12 cellular contexts compared by ENCODE assay signal in the genomic region with DNA sequence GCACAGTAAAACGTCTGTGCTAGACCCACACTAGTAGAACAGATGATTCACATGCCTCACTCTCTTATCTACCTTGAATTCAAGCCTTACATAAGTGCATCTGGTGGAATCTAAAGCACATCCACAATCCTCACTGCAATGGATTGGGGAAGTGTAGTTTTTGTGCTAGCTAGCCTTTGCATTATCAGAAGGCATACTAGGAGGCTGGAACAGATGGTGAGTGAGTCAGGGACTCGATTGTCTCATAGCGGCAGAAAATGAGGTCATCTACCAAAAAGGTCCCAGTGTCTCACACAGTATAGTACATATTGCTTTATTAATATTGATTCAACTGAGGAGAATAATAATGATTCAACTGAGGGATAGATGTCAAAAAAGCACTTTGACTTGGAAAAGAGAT. TPM values are rescaled to one million over a fixed set of nuclear protein-coding genes. Genes with fewer than 3 reads are reported as not detected.
DNase-seq lines count a peak whose midpoint lies in the region; ATAC-seq and TF ChIP-seq lines count a peak whose summit lies in the region.
"Had no signal": no experiment of that assay in that cellular context is flagged by ENCODE, and none has a peak within 500 bp of the region (broad histone marks: within the 10 kb centered on the region; RNA-seq: fewer than 3 reads in every experiment).

No MANE protein-coding gene starts in this region.

- peak; percentile 29 for DNase-seq in AG08396 (ENCODE audit: low spot score)
- peak; percentile 85 for DNase-seq in LHCN-M2 (ENCODE audit: low read depth)
- DNase-seq in cerebellar cortex (ENCODE audit: low spot score), result peak; percentile 81
- DNase-seq in medulla oblongata (ENCODE audit: extremely low spot score), result peak; percentile 26
- DNase-seq in DMS79 treated with DMSO at 0.1 percent for 48 hours (lab: John Stamatoyannopoulos, UW), result no peak
- DNase-seq in left lung, result no peak
- no peak for DNase-seq in natural killer cell treated with Interleukin-12 subunit alpha and Interleukin-12 subunit beta and Interleukin-15 and Interleukin-18, amount 100 ng/mL, for 72 hours (ENCODE audit: low spot score)
- DNase-seq in activated naive CD4-positive, alpha-beta T cell treated with anti-CD3 and anti-CD28 coated beads, Interleukin-2, amount 10 ng/mL, durations not matched to agents 7 days and 5 days, result no peak
- DNase-seq: CD8-positive, alpha-beta memory T cell; Peyer's patch had no signal

- H3K27me3 Mint-ChIP-seq in natural killer cell treated with Interleukin-12 subunit alpha and Interleukin-12 subunit beta and Interleukin-15 and Interleukin-18, amount 100 ng/mL, for 72 hours, result no peaks in the 10 kb centered on the region
- H3K27me3 Mint-ChIP-seq in activated naive CD4-positive, alpha-beta T cell treated with anti-CD3 and anti-CD28 coated beads, Interleukin-2, amount 10 ng/mL, durations not matched to agents 7 days and 5 days, result no peaks in the 10 kb centered on the region
- H3K27me3 Mint-ChIP-seq: activated CD4-positive, alpha-beta T cell treated with anti-CD3 and anti-CD28 coated beads, Interleukin-2, amount 10 ng/mL, durations not matched to agents 24 days and 14 days; CD8-positive, alpha-beta memory T cell had no signal

- peaks cover 34% of the 10 kb centered on the region for H3K36me3 Mint-ChIP-seq in natural killer cell treated with Interleukin-12 subunit alpha and Interleukin-12 subunit beta and Interleukin-15 and Interleukin-18, amount 100 ng/mL, for 72 hours
- peaks cover 50% of the 10 kb centered on the region for H3K36me3 Mint-ChIP-seq in activated naive CD4-positive, alpha-beta T cell treated with anti-CD3 and anti-CD28 coated beads, Interleukin-2, amount 10 ng/mL, durations not matched to agents 7 days and 5 days

- no peak overlapping the region for H3K4me3 ChIP-seq in left lung
- H3K4me3 ChIP-seq: breast epithelium, Peyer's patch had no signal

- intact Hi-C loops in left lung (cut with DNase I), result no loop called here

- ATAC-seq in left lung, result no peak
- ATAC-seq in natural killer cell treated with Interleukin-12 subunit alpha and Interleukin-12 subunit beta and Interleukin-15 and Interleukin-18, amount 100 ng/mL, for 72 hours, result no peak

- H3K4me3 Mint-ChIP-seq in natural killer cell treated with Interleukin-12 subunit alpha and Interleukin-12 subunit beta and Interleukin-15 and Interleukin-18, amount 100 ng/mL, for 72 hours, result no peak overlapping the region
- H3K4me3 Mint-ChIP-seq in activated naive CD4-positive, alpha-beta T cell treated with anti-CD3 and anti-CD28 coated beads, Interleukin-2, amount 10 ng/mL, durations not matched to agents 7 days and 5 days, result no peak overlapping the region
- H3K4me3 Mint-ChIP-seq: activated CD4-positive, alpha-beta T cell treated with anti-CD3 and anti-CD28 coated beads, Interleukin-2, amount 10 ng/mL, durations not matched to agents 24 days and 14 days had no signal

- no peak overlapping the region for H3K27ac Mint-ChIP-seq in natural killer cell treated with Interleukin-12 subunit alpha and Interleukin-12 subunit beta and Interleukin-15 and Interleukin-18, amount 100 ng/mL, for 72 hours
- H3K27ac Mint-ChIP-seq in activated naive CD4-positive, alpha-beta T cell treated with anti-CD3 and anti-CD28 coated beads, Interleukin-2, amount 10 ng/mL, durations not matched to agents 7 days and 5 days, result no peak overlapping the region
- H3K27ac Mint-ChIP-seq: activated CD4-positive, alpha-beta T cell treated with anti-CD3 and anti-CD28 coated beads, Interleukin-2, amount 10 ng/mL, durations not matched to agents 24 days and 14 days; CD8-positive, alpha-beta memory T cell had no signal

- H3K9me3 Mint-ChIP-seq in natural killer cell treated with Interleukin-12 subunit alpha and Interleukin-12 subunit beta and Interleukin-15 and Interleukin-18, amount 100 ng/mL, for 72 hours, result no peaks in the 10 kb centered on the region
- H3K9me3 Mint-ChIP-seq in activated naive CD4-positive, alpha-beta T cell treated with anti-CD3 and anti-CD28 coated beads, Interleukin-2, amount 10 ng/mL, durations not matched to agents 7 days and 5 days, result no peaks in the 10 kb centered on the region
- H3K9me3 Mint-ChIP-seq: CD8-positive, alpha-beta memory T cell had no signal

- H3K27ac ChIP-seq in left lung, result no peak overlapping the region
- H3K27ac ChIP-seq: breast epithelium, Peyer's patch had no signal

- H3K9me3 ChIP-seq in left lung, result no peaks in the 10 kb centered on the region
- H3K9me3 ChIP-seq: breast epithelium, Peyer's patch had no signal

- CTCF ChIA-PET in activated naive CD4-positive, alpha-beta T cell treated with anti-CD3 and anti-CD28 coated beads, Interleukin-2, amount 10 ng/mL, durations not matched to agents 7 days and 5 days (lab: Charles Lee), result no interaction called here

- H3K27me3 ChIP-seq in left lung, result no peaks in the 10 kb centered on the region
- H3K27me3 ChIP-seq: breast epithelium, Peyer's patch had no signal

- H3K4me1 Mint-ChIP-seq in natural killer cell treated with Interleukin-12 subunit alpha and Interleukin-12 subunit beta and Interleukin-15 and Interleukin-18, amount 100 ng/mL, for 72 hours (ENCODE audit: low read depth in 2 of 2), result peaks cover 22 to 30% of the 10 kb centered on the region in 2 donors
- H3K4me1 Mint-ChIP-seq in activated naive CD4-positive, alpha-beta T cell treated with anti-CD3 and anti-CD28 coated beads, Interleukin-2, amount 10 ng/mL, durations not matched to agents 7 days and 5 days, result peaks cover 12% of the 10 kb centered on the region

- H3K4me1 ChIP-seq in left lung, result peaks cover 0 to 6% of the 10 kb centered on the region in 2 donors
- H3K4me1 ChIP-seq: breast epithelium had no signal

- TF ChIP-seq CTCF in left lung (IDR thresholded peaks at IDR 0.05), result no peak

- peaks cover 0 to 37% of the 10 kb centered on the region in 2 donors for H3K36me3 ChIP-seq in left lung

RNA-seq across cellular contexts. Expression of a gene that starts 9.3 kb away (rescaled TPM):
- total RNA-seq in LHCN-M2 (2014; rRNA removed), result 31.3 and 32.6 TPM in 2 replicates
- 6.5 TPM for polyA plus RNA-seq in LHCN-M2 (2012)
- 10 to 100 TPM; 15.1 to 17.3 TPM for total RNA-seq in left lung
- total RNA-seq in natural killer cell treated with Interleukin-12 subunit alpha and Interleukin-12 subunit beta and Interleukin-15 and Interleukin-18, amount 100 ng/mL, for 72 hours, result 10 to 100 TPM; 13.7 to 14.6 TPM

Comparison
In these comparisons a context has a peak if more than half of its experiments do, and no peak if none do; other contexts are left out.
1. DNase-seq: peak in AG08396 (single experiment), LHCN-M2 (single experiment), cerebellar cortex (single experiment) and medulla oblongata (single experiment); none in DMS79 treated with DMSO at 0.1 percent for 48 hours (single experiment), left lung (0 of 2), natural killer cell treated with Interleukin-12 subunit alpha and Interleukin-12 subunit beta and Interleukin-15 and Interleukin-18, amount 100 ng/mL, for 72 hours (single experiment) and activated naive CD4-positive, alpha-beta T cell treated with anti-CD3 and anti-CD28 coated beads, Interleukin-2, amount 10 ng/mL, durations not matched to agents 7 days and 5 days (single experiment).